In genomic region chr4:48908687-48909086, GRCh38 we compare ENCODE assay signal across 23 cellular contexts. TPM values are rescaled to one million over a fixed set of nuclear protein-coding genes. Genes with fewer than 3 reads are reported as not detected.
DNase-seq lines count a peak whose midpoint lies in the region; ATAC-seq and TF ChIP-seq lines count a peak whose summit lies in the region.
"Had no signal": no experiment of that assay in that cellular context is flagged by ENCODE, and none has a peak within 500 bp of the region (broad histone marks: within the 10 kb centered on the region; RNA-seq: fewer than 3 reads in every experiment).

No MANE protein-coding gene starts in this region.

- H4K20me1 ChIP-seq in PC-9 (ENCODE audit: insufficient read depth) = 0 out of 2 replicates have a peak, but pooled peaks cover 5% of the 10 kb centered on the region
- no peaks in the 10 kb centered on the region for H4K20me1 ChIP-seq in hepatocyte (ENCODE audit: insufficient read depth, poor library complexity, severe bottlenecking)
- no peaks in the 10 kb centered on the region for H4K20me1 ChIP-seq in smooth muscle cell (ENCODE audit: low read depth)

- intact Hi-C loops in PC-9 (cut with micrococcal nuclease; ENCODE audit: unreplicated experiment) (loop anchor here (1.0 to 10.0 kb wide), 4 partner anchors 36 to 126 kb away; partner anchors contain the start of gene FRYL), left ventricle myocardium inferior (cut with micrococcal nuclease) (no loop called here), sciatic nerve (cut with DNase I) (no loop called here)

- TF ChIP-seq CTCF in PC-9 (conservative IDR thresholded peaks at IDR 0.05) = no peak
- no peak for TF ChIP-seq CTCF in hepatocyte (IDR thresholded peaks at IDR 0.05; ENCODE audit: poor library complexity)
- TF ChIP-seq CTCF in smooth muscle cell (IDR thresholded peaks at IDR 0.05; ENCODE audit: borderline replicate concordance, insufficient read depth, poor library complexity, severe bottlenecking) = no peak
- TF ChIP-seq CTCF in left ventricle myocardium inferior (IDR thresholded peaks at IDR 0.05; ENCODE audit: borderline replicate concordance) = no peak

- H3K36me3 ChIP-seq in PC-9 (ENCODE audit: low read depth) (peaks cover 8% of the 10 kb centered on the region), hepatocyte (replicated peaks; ENCODE audit: insufficient read depth, low read depth) (no peaks in the 10 kb centered on the region), smooth muscle cell (ENCODE audit: low read depth) (no peaks in the 10 kb centered on the region), left ventricle myocardium inferior (peaks cover 5% of the 10 kb centered on the region)
- H3K36me3 ChIP-seq: brain microvascular endothelial cell, HAP-1, left lung, transverse colon had no signal

- H3K36me3 Mint-ChIP-seq in activated naive CD4-positive, alpha-beta T cell treated with anti-CD3 and anti-CD28 coated beads, Interleukin-2, amount 50 U/mL, for 24 hours = peaks cover 10% of the 10 kb centered on the region
- H3K36me3 Mint-ChIP-seq in activated naive CD4-positive, alpha-beta T cell treated with anti-CD3 and anti-CD28 coated beads, Interleukin-2, amount 50 U/mL, for 72 hours = peaks cover 9 to 10% of the 10 kb centered on the region in 2 donors

- peak overlapping the region; percentile 68 for H3K4me3 Mint-ChIP-seq in activated naive CD4-positive, alpha-beta T cell treated with anti-CD3 and anti-CD28 coated beads, Interleukin-2, amount 50 U/mL, for 24 hours

- H2AFZ ChIP-seq in PC-9 = no peak overlapping the region
- no peak overlapping the region for H2AFZ ChIP-seq in hepatocyte
- H2AFZ ChIP-seq in smooth muscle cell (ENCODE audit: low read depth) = no peak overlapping the region

- no peaks in the 10 kb centered on the region for H3K9me3 Mint-ChIP-seq in activated naive CD4-positive, alpha-beta T cell treated with anti-CD3 and anti-CD28 coated beads, Interleukin-2, amount 50 U/mL, for 24 hours
- no peaks in the 10 kb centered on the region for H3K9me3 Mint-ChIP-seq in activated naive CD4-positive, alpha-beta T cell treated with anti-CD3 and anti-CD28 coated beads, Interleukin-2, amount 50 U/mL, for 72 hours

- H3K4me1 Mint-ChIP-seq in activated naive CD4-positive, alpha-beta T cell treated with anti-CD3 and anti-CD28 coated beads, Interleukin-2, amount 50 U/mL, for 24 hours = peaks cover 62% of the 10 kb centered on the region

- H3K4me3 ChIP-seq in PC-9 = no peak overlapping the region
- H3K4me3 ChIP-seq in hepatocyte = no peak overlapping the region
- no peak overlapping the region for H3K4me3 ChIP-seq in smooth muscle cell
- H3K4me3 ChIP-seq in left ventricle myocardium inferior = no peak overlapping the region
- H3K4me3 ChIP-seq: HAP-1, left lung, pancreas, transverse colon had no signal

- H3K9ac ChIP-seq in smooth muscle cell (ENCODE audit: low read depth) = no peak overlapping the region

- H3K4me2 ChIP-seq in PC-9 (peak overlapping the region; percentile 44; the same call in 1 of the 2 replicates), hepatocyte (no peak overlapping the region), smooth muscle cell (no peak overlapping the region)

- H3K79me2 ChIP-seq in PC-9 (ENCODE audit: low read depth) = peaks cover 26% of the 10 kb centered on the region
- peaks cover 20% of the 10 kb centered on the region for H3K79me2 ChIP-seq in hepatocyte
- no peaks in the 10 kb centered on the region for H3K79me2 ChIP-seq in smooth muscle cell (ENCODE audit: low read depth)

- H3K4me1 ChIP-seq in PC-9 (replicated peaks; ENCODE audit: insufficient read depth) = peaks cover 34% of the 10 kb centered on the region
- peaks cover 8% of the 10 kb centered on the region for H3K4me1 ChIP-seq in hepatocyte (ENCODE audit: insufficient read depth)
- peaks cover 9% of the 10 kb centered on the region for H3K4me1 ChIP-seq in smooth muscle cell (ENCODE audit: low read depth)
- peaks cover 14% of the 10 kb centered on the region for H3K4me1 ChIP-seq in left ventricle myocardium inferior

- peaks cover 14% of the 10 kb centered on the region; the same call in 1 of the 2 replicates for H3F3A ChIP-seq in PC-9 (ENCODE audit: insufficient read depth, low read depth)
- H3F3A ChIP-seq in smooth muscle cell (ENCODE audit: low read depth) = peaks cover 6% of the 10 kb centered on the region

- POLR2A ChIA-PET in PC-9 (lab: Charles Lee; ENCODE audit: unreplicated experiment) = no interaction called here

- CTCF ChIA-PET in PC-9 (lab: Charles Lee) = no interaction called here

- H3K27ac ChIP-seq in PC-9 (peak overlapping the region; percentile 69; the same call in 1 of the 2 replicates), hepatocyte (peak overlapping the region; percentile 63), smooth muscle cell (ENCODE audit: low read depth) (peak overlapping the region; percentile 67), left ventricle myocardium inferior (replicated peaks) (no peak overlapping the region)
- H3K27ac ChIP-seq: left lung, pancreas, transverse colon had no signal

- H3K27me3 ChIP-seq in PC-9 (ENCODE audit: insufficient read depth, low read depth) = no peaks in the 10 kb centered on the region
- H3K27me3 ChIP-seq in hepatocyte = no peaks in the 10 kb centered on the region
- H3K27me3 ChIP-seq in smooth muscle cell (ENCODE audit: low read depth) = no peaks in the 10 kb centered on the region
- H3K27me3 ChIP-seq in left ventricle myocardium inferior (ENCODE audit: low read depth) = no peaks in the 10 kb centered on the region
- H3K27me3 ChIP-seq: brain microvascular endothelial cell, left lung, pancreas, transverse colon had no signal

- no peak for ATAC-seq in activated naive CD4-positive, alpha-beta T cell treated with anti-CD3 and anti-CD28 coated beads, Interleukin-2, amount 50 U/mL, for 72 hours
- ATAC-seq in GM18519 (IDR thresholded peaks at IDR 0.05; ENCODE audit: low FRiP score, unreplicated experiment) (no peak), sciatic nerve (no peak)
- ATAC-seq: left lung, pancreas had no signal

- no peaks in the 10 kb centered on the region for H3K27me3 Mint-ChIP-seq in activated naive CD4-positive, alpha-beta T cell treated with anti-CD3 and anti-CD28 coated beads, Interleukin-2, amount 50 U/mL, for 24 hours

- no peaks in the 10 kb centered on the region for H3K9me2 ChIP-seq in PC-9 (ENCODE audit: insufficient read depth)
- no peaks in the 10 kb centered on the region for H3K9me2 ChIP-seq in hepatocyte (replicated peaks; ENCODE audit: insufficient read depth)

- BruUV-seq in PC-9 (replicated peaks; lab: Mats Ljungman, UMichigan) = no TSS peak

- H3K27ac Mint-ChIP-seq in activated naive CD4-positive, alpha-beta T cell treated with anti-CD3 and anti-CD28 coated beads, Interleukin-2, amount 50 U/mL, for 24 hours = peak overlapping the region; percentile 55
- H3K27ac Mint-ChIP-seq in activated naive CD4-positive, alpha-beta T cell treated with anti-CD3 and anti-CD28 coated beads, Interleukin-2, amount 50 U/mL, for 72 hours = peak overlapping the region in 1 of 2 donors; percentile 40

- H3K9me3 ChIP-seq in PC-9 (ENCODE audit: insufficient read depth, low read depth) (0 out of 2 replicates have a peak, but pooled peaks cover 6% of the 10 kb centered on the region), hepatocyte (ENCODE audit: low read depth) (no peaks in the 10 kb centered on the region), smooth muscle cell (replicated peaks; ENCODE audit: low read depth) (no peaks in the 10 kb centered on the region), left ventricle myocardium inferior (replicated peaks) (no peaks in the 10 kb centered on the region)
- H3K9me3 ChIP-seq: HAP-1, left lung, pancreas, transverse colon had no signal

- no peak for DNase-seq in activated naive CD4-positive, alpha-beta T cell treated with anti-CD3 and anti-CD28 coated beads, Interleukin-2, amount 50 U/mL, for 72 hours (ENCODE audit: low spot score in 2 of 2)
- DNase-seq in PC-9 (no peak), hepatocyte (ENCODE audit: low spot score) (no peak), smooth muscle cell (lab: John Stamatoyannopoulos, UW; ENCODE audit: unreplicated experiment) (no peak), left ventricle myocardium inferior (no peak), sciatic nerve (ENCODE audit: low spot score) (no peak)
- DNase-seq: activated CD4-positive, alpha-beta T cell treated with anti-CD3 and anti-CD28 coated beads for 1 hour; activated CD8-positive, alpha-beta memory T cell treated with anti-CD3 and anti-CD28 coated beads for 24 hours; activated gamma-delta T cell; brain microvascular endothelial cell; Calu3; DND-41; KG1; left lung; NCI-H1417; pancreas; Right ventricle myocardium superior; stimulated activated CD4-positive, alpha-beta T cell treated with anti-CD3 and anti-CD28 coated beads, Interleukin-2, amount 100 ng/mL, for 24 hours; SW 1271; transverse colon had no signal

RNA-seq across cellular contexts. Expression of gene OCIAD2, which starts 2.1 kb away (rescaled TPM):
- 10 to 100 TPM; 53.6 to 91.7 TPM for total RNA-seq in activated naive CD4-positive, alpha-beta T cell treated with anti-CD3 and anti-CD28 coated beads, Interleukin-2, amount 50 U/mL, for 72 hours
- total RNA-seq in PC-9 (2021) (133 and 136 TPM in 2 replicates), hepatocyte (32.6 and 39.1 TPM in 2 replicates), smooth muscle cell (30.4 and 33.0 TPM in 2 replicates), left ventricle myocardium inferior (16.9 TPM), sciatic nerve (9.3 TPM)
- polyA plus RNA-seq in hepatocyte (160 and 178 TPM in 2 replicates), smooth muscle cell (45.1 and 104 TPM in 2 replicates)
